21 cellular contexts compared by ENCODE assay signal in the genomic region with DNA sequence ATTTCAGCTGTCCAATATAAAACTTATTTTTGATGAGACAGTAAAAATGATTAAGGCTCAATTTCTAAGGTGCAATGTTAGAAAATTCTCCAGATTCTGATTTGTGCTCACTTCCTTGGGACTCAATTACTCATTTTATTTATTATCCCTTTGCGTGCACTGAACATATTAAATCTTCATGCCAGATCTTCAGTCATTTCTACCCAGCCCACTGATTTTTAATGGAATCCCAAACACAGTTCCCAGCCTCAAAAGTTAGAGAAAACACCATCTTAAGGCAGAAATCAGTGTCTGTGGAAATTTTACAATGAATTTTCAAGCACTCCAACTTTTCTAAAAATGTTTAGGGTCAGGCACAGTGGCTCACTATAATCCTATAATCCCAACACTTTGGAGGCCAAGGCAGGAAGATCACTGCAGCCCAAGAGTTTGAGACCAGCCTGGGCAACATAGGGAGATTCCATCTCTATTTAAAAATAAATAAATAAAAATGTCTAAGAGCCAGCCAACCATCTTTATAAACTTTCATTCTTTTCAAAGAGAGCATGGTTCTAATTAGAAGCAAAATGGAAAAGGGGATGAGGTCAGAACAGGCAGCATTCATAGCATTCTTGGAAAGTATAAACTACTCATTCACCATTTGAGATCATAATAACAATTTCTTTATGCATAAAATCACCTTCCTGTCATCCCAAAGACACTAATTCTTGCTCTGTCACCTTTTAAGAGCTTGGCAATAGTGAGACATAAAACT. TPM values are rescaled to one million over a fixed set of nuclear protein-coding genes. Genes with fewer than 3 reads are reported as not detected.
DNase-seq lines count a peak whose midpoint lies in the region; ATAC-seq and TF ChIP-seq lines count a peak whose summit lies in the region.
"Had no signal": no experiment of that assay in that cellular context is flagged by ENCODE, and none has a peak within 500 bp of the region (broad histone marks: within the 10 kb centered on the region; RNA-seq: fewer than 3 reads in every experiment).

No MANE protein-coding gene starts in this region.

- ATAC-seq in GM23338 = no peak
- ATAC-seq: naive thymus-derived CD4-positive, alpha-beta T cell; T-cell had no signal

- no peak for TF ChIP-seq POLR2A in uterus (IDR thresholded peaks at IDR 0.05)

- peaks cover 38% of the 10 kb centered on the region for H4K20me1 ChIP-seq in GM23338 (replicated peaks; ENCODE audit: insufficient read depth)

- DNase-seq in AG04450 (ENCODE audit: low read depth, low spot score) = no peak
- no peak for DNase-seq in GM23338 (ENCODE audit: low spot score)
- peak; percentile 31 for DNase-seq in choroid plexus epithelial cell (ENCODE audit: low read depth)
- DNase-seq in kidney glomerular epithelial cell (lab: John Stamatoyannopoulos, UW) = peak; percentile 44
- DNase-seq in effector CD4-positive, alpha-beta T cell = no peak
- no peak for DNase-seq in MCF 10A (ENCODE audit: unreplicated experiment)
- no peak for DNase-seq in uterus
- no peak for DNase-seq in GM19240 (ENCODE audit: insufficient read length, low spot score)
- DNase-seq: activated CD4-positive, alpha-beta T cell treated with anti-CD3 and anti-CD28 coated beads for 48 hours; activated effector memory CD4-positive, alpha-beta T cell treated with Interleukin-2 at 50 U/mL for 16 hours; DND-41; islet precursor cell; mammary epithelial cell; naive thymus-derived CD4-positive, alpha-beta T cell; NCI-H146; stimulated activated CD4-positive, alpha-beta T cell treated with anti-CD3 and anti-CD28 coated beads, Interleukin-2, amount 100 ng/mL, for 48 hours; stomach; T-cell; upper lobe of left lung had no signal

- H2AFZ ChIP-seq in GM23338 = no peak overlapping the region

- H3K36me3 Mint-ChIP-seq in GM23338 (ENCODE audit: low read depth) (peaks cover 63% of the 10 kb centered on the region), MCF 10A (ENCODE audit: insufficient read depth, unreplicated experiment) (peaks cover 28% of the 10 kb centered on the region)
- H3K36me3 Mint-ChIP-seq: naive thymus-derived CD4-positive, alpha-beta T cell; T-cell had no signal

- H3K4me3 ChIP-seq in AG04450 (ENCODE audit: low read depth, low read length) (no peak overlapping the region), GM23338 (no peak overlapping the region), choroid plexus epithelial cell (ENCODE audit: low read depth, low read length) (no peak overlapping the region), uterus (no peak overlapping the region)
- H3K4me3 ChIP-seq: cardiac muscle cell, stomach, upper lobe of left lung had no signal

- TF ChIP-seq CTCF in AG04450 (IDR thresholded peaks at IDR 0.05; ENCODE audit: low read depth, low read length) = no peak
- no peak; a peak in 1 of 4 replicates for TF ChIP-seq CTCF in GM23338 (conservative IDR thresholded peaks at IDR 0.05; ENCODE audit: low read depth in 2 of 2)
- TF ChIP-seq CTCF in choroid plexus epithelial cell (conservative IDR thresholded peaks at IDR 0.05; ENCODE audit: low read depth, low read length) = no peak
- no peak for TF ChIP-seq CTCF in MCF 10A (IDR thresholded peaks at IDR 0.05; ENCODE audit: unreplicated experiment)
- no peak for TF ChIP-seq CTCF in uterus (IDR thresholded peaks at IDR 0.05)

- 0 out of 2 replicates have a peak overlapping the region, but pooled peaks have one; percentile 33 for H3K27ac Mint-ChIP-seq in GM23338
- no peak overlapping the region for H3K27ac Mint-ChIP-seq in MCF 10A (ENCODE audit: low read depth, unreplicated experiment)
- H3K27ac Mint-ChIP-seq: naive thymus-derived CD4-positive, alpha-beta T cell; T-cell had no signal

- H3F3A ChIP-seq in GM23338 (replicated peaks; ENCODE audit: low read depth) = peaks cover 9% of the 10 kb centered on the region; the same call in 1 of the 2 replicates

- H3K27ac ChIP-seq in AG04450 (ENCODE audit: low read depth, low read length) (peak overlapping the region; percentile 83), GM23338 (ENCODE audit: low read depth) (peak overlapping the region; percentile 74), uterus (no peak overlapping the region)
- H3K27ac ChIP-seq: cardiac muscle cell, stomach, upper lobe of left lung had no signal

- H3K4me1 Mint-ChIP-seq in GM23338 (peaks cover 51% of the 10 kb centered on the region), MCF 10A (ENCODE audit: insufficient read depth, unreplicated experiment) (no peaks in the 10 kb centered on the region)
- H3K4me1 Mint-ChIP-seq: naive thymus-derived CD4-positive, alpha-beta T cell; T-cell had no signal

- no peaks in the 10 kb centered on the region for H3K9me3 Mint-ChIP-seq in GM23338
- H3K9me3 Mint-ChIP-seq in MCF 10A (ENCODE audit: unreplicated experiment) = no peaks in the 10 kb centered on the region
- H3K9me3 Mint-ChIP-seq: naive thymus-derived CD4-positive, alpha-beta T cell; T-cell had no signal

- intact Hi-C loops in MCF 10A (cut with micrococcal nuclease) (no loop called here), uterus (cut with DNase I; ENCODE audit: low total_unique reads) (no loop called here)

- H3K27me3 ChIP-seq in AG04450 (ENCODE audit: control insufficient read depth, insufficient read depth, low read length) = no peaks in the 10 kb centered on the region
- H3K27me3 ChIP-seq in GM23338 (ENCODE audit: insufficient read depth) = no peaks in the 10 kb centered on the region
- no peaks in the 10 kb centered on the region for H3K27me3 ChIP-seq in uterus
- H3K27me3 ChIP-seq: stomach, upper lobe of left lung had no signal

- H3K9me3 ChIP-seq in AG04450 (ENCODE audit: control insufficient read depth, insufficient read depth, low read length) = no peaks in the 10 kb centered on the region
- H3K9me3 ChIP-seq in uterus = no peaks in the 10 kb centered on the region
- H3K9me3 ChIP-seq: stomach, upper lobe of left lung had no signal

- H3K27me3 Mint-ChIP-seq in GM23338 (ENCODE audit: insufficient read depth, low read depth, poor library complexity) (peaks cover 5% of the 10 kb centered on the region), MCF 10A (ENCODE audit: insufficient read depth, unreplicated experiment) (no peaks in the 10 kb centered on the region)
- H3K27me3 Mint-ChIP-seq: naive thymus-derived CD4-positive, alpha-beta T cell; progenitor cell of endocrine pancreas had no signal

- H3K4me1 ChIP-seq in GM23338 (ENCODE audit: insufficient read depth) (peaks cover 29% of the 10 kb centered on the region), uterus (no peaks in the 10 kb centered on the region)
- H3K4me1 ChIP-seq: upper lobe of left lung had no signal

- H3K4me2 ChIP-seq in GM23338 = no peak overlapping the region

- no TSS peak for BruUV-seq in MCF 10A (replicated peaks; lab: Mats Ljungman, UMichigan)

- peaks cover 16% of the 10 kb centered on the region for H3K36me3 ChIP-seq in GM23338 (ENCODE audit: insufficient read depth)
- H3K36me3 ChIP-seq in uterus = no peaks in the 10 kb centered on the region
- H3K36me3 ChIP-seq: cardiac muscle cell had no signal

- CTCF ChIA-PET in AG04450 (lab: Charles Lee) = no interaction called here
- CTCF ChIA-PET in MCF 10A (lab: Yijun Ruan, JAX) = no interaction called here

- POLR2A ChIA-PET in AG04450 (lab: Yijun Ruan, JAX) = interaction anchor here (1.0 kb wide), 1 partner anchor 18 kb away, joined by 3 read pairs; no protein-coding TSS in a partner anchor
- POLR2A ChIA-PET in MCF 10A (lab: Yijun Ruan, JAX) = no interaction called here

- no peaks in the 10 kb centered on the region for H3K9me2 ChIP-seq in GM23338 (ENCODE audit: insufficient read depth)

- H3K79me2 ChIP-seq in GM23338 (replicated peaks; ENCODE audit: insufficient read depth) = peaks cover 95% of the 10 kb centered on the region

- no peak overlapping the region for H3K4me3 Mint-ChIP-seq in GM23338
- no peak overlapping the region for H3K4me3 Mint-ChIP-seq in MCF 10A (ENCODE audit: unreplicated experiment)
- H3K4me3 Mint-ChIP-seq: naive thymus-derived CD4-positive, alpha-beta T cell; T-cell had no signal

TF ChIP-seq in GM23338, 12 proteins besides CTCF, POLR2A, EP300 and RAD21 (continues in another document):
- no peak for TF ChIP-seq JUNB (IDR thresholded peaks at IDR 0.05; ENCODE audit: unreplicated experiment)
- TF ChIP-seq, protein P1, sequence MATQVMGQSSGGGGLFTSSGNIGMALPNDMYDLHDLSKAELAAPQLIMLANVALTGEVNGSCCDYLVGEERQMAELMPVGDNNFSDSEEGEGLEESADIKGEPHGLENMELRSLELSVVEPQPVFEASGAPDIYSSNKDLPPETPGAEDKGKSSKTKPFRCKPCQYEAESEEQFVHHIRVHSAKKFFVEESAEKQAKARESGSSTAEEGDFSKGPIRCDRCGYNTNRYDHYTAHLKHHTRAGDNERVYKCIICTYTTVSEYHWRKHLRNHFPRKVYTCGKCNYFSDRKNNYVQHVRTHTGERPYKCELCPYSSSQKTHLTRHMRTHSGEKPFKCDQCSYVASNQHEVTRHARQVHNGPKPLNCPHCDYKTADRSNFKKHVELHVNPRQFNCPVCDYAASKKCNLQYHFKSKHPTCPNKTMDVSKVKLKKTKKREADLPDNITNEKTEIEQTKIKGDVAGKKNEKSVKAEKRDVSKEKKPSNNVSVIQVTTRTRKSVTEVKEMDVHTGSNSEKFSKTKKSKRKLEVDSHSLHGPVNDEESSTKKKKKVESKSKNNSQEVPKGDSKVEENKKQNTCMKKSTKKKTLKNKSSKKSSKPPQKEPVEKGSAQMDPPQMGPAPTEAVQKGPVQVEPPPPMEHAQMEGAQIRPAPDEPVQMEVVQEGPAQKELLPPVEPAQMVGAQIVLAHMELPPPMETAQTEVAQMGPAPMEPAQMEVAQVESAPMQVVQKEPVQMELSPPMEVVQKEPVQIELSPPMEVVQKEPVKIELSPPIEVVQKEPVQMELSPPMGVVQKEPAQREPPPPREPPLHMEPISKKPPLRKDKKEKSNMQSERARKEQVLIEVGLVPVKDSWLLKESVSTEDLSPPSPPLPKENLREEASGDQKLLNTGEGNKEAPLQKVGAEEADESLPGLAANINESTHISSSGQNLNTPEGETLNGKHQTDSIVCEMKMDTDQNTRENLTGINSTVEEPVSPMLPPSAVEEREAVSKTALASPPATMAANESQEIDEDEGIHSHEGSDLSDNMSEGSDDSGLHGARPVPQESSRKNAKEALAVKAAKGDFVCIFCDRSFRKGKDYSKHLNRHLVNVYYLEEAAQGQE (IDR thresholded peaks at IDR 0.05; ENCODE audit: unreplicated experiment) = no peak
- no peak for TF ChIP-seq CREB1 (CRISPR knock-in tag; IDR thresholded peaks at IDR 0.05; ENCODE audit: low read depth)
- TF ChIP-seq ZNF331 (CRISPR knock-in tag; IDR thresholded peaks at IDR 0.05; ENCODE audit: low read depth) = no peak
- no peak for TF ChIP-seq EZH2 (IDR thresholded peaks at IDR 0.05; ENCODE audit: low read depth, unreplicated experiment)
- TF ChIP-seq NANOG (IDR thresholded peaks at IDR 0.05; ENCODE audit: borderline replicate concordance) = no peak
- TF ChIP-seq STAT1 (IDR thresholded peaks at IDR 0.05; ENCODE audit: unreplicated experiment) = no peak
- no peak for TF ChIP-seq EZH2phosphoT487 (IDR thresholded peaks at IDR 0.05; ENCODE audit: unreplicated experiment)

RNA-seq across cellular contexts. Expression of a gene that starts 53.6 kb away (rescaled TPM):
- 42.8 and 44.0 TPM in 2 replicates for polyA plus RNA-seq in AG04450 (2011; rRNA removed)
- 47.7 and 60.4 TPM in 2 replicates for polyA minus RNA-seq in AG04450 (2011; rRNA and poly(A)+ RNA removed)
- 125 and 132 TPM in 2 replicates for total RNA-seq in GM23338 (2014; rRNA removed; shearing (Covaris generic))
- 58.1 and 59.1 TPM in 2 replicates for polyA plus RNA-seq in GM23338 (2016; fragmentation: Nextera tagmentation; extraction: Ambion mirVana)
- total RNA-seq in MCF 10A (2022) = 21.9 and 26.8 TPM in 2 replicates
- 100 to 1,000 TPM in 1 of 4 donors, 10 to 100 TPM in 3; 31.0 to 124 (median 62.6) TPM for total RNA-seq in uterus

Comparison
In these comparisons a context has a peak if more than half of its experiments do, and no peak if none do; other contexts are left out.
1. DNase-seq: peak in choroid plexus epithelial cell (single experiment) and kidney glomerular epithelial cell (single experiment); none in AG04450 (single experiment), GM23338 (single experiment), effector CD4-positive, alpha-beta T cell (single experiment), MCF 10A (single experiment), uterus (0 of 2) and GM19240 (single experiment).
2. H3K27ac ChIP-seq: peak in AG04450 (single experiment) and GM23338 (single experiment); none in uterus (0 of 2).